ENCODE assay signal across 25 cellular contexts in genomic region chr2:229335349-229335748, GRCh38.
"Had no signal": no experiment of that assay in that cellular context is flagged by ENCODE, and none has a peak within 500 bp of the region (broad histone marks: within the 10 kb centered on the region; RNA-seq: fewer than 3 reads in every experiment).

No MANE protein-coding gene starts in this region.

- H3K9me3 Mint-ChIP-seq: activated naive CD4-positive, alpha-beta T cell treated with anti-CD3 and anti-CD28 coated beads for 36 hours; activated naive CD8-positive, alpha-beta T cell treated with anti-CD3 and anti-CD28 coated beads, Interleukin-2, amount 10 ng/mL, durations not matched to agents 7 days and 5 days; activated T-cell treated with anti-CD3 and anti-CD28 coated beads, Interleukin-2, amount 50 U/mL, for 72 hours; stimulated activated naive B cell treated with anti-CD40 and anti-IgM and Interleukin-4, amounts not matched to agents 10 μg/mL and 1 μg/mL and 100 μg/mL, for 72 hours; type B pancreatic cell had no signal

- H3K4me1 ChIP-seq: gastroesophageal sphincter, left ventricle myocardium inferior, pancreas, right lobe of liver, testis had no signal

- H3K27me3 Mint-ChIP-seq: activated naive CD8-positive, alpha-beta T cell treated with anti-CD3 and anti-CD28 coated beads, Interleukin-2, amount 10 ng/mL, durations not matched to agents 7 days and 5 days had no signal

- H3K27me3 ChIP-seq: gastroesophageal sphincter, pancreas, right lobe of liver, testis, vagina had no signal

- H3K9me3 ChIP-seq: gastroesophageal sphincter, left ventricle myocardium inferior, pancreas, right lobe of liver, testis, vagina had no signal

- H3K27ac ChIP-seq: epithelial cell of prostate, gastroesophageal sphincter, left ventricle myocardium inferior, pancreas, right lobe of liver, testis, vagina had no signal

- H3K36me3 Mint-ChIP-seq: activated naive CD8-positive, alpha-beta T cell treated with anti-CD3 and anti-CD28 coated beads, Interleukin-2, amount 10 ng/mL, durations not matched to agents 7 days and 5 days; natural killer cell; stimulated activated naive B cell treated with anti-CD40 and anti-IgM and Interleukin-4, amounts not matched to agents 10 μg/mL and 1 μg/mL and 100 μg/mL, for 72 hours; type B pancreatic cell had no signal

- H3K4me3 Mint-ChIP-seq: activated naive CD4-positive, alpha-beta T cell treated with anti-CD3 and anti-CD28 coated beads for 36 hours; activated naive CD8-positive, alpha-beta T cell treated with anti-CD3 and anti-CD28 coated beads, Interleukin-2, amount 10 ng/mL, durations not matched to agents 7 days and 5 days; activated T-cell treated with anti-CD3 and anti-CD28 coated beads, Interleukin-2, amount 50 U/mL, for 72 hours; natural killer cell; stimulated activated naive B cell treated with anti-CD40 and anti-IgM and Interleukin-4, amounts not matched to agents 10 μg/mL and 1 μg/mL and 100 μg/mL, for 72 hours; type B pancreatic cell had no signal

- ATAC-seq: activated T-cell treated with anti-CD3 and anti-CD28 coated beads, Interleukin-2, amount 50 U/mL, for 72 hours; gastroesophageal sphincter; natural killer cell; pancreas; stimulated activated naive B cell treated with anti-CD40 and anti-IgM and Interleukin-4, amounts not matched to agents 10 μg/mL and 1 μg/mL and 100 μg/mL, for 72 hours had no signal

- DNase-seq: activated CD4-positive, alpha-beta T cell treated with anti-CD3 and anti-CD28 coated beads for 4 hours; activated CD4-positive, alpha-beta T cell treated with anti-CD3 and anti-CD28 coated beads, Interleukin-2, amount 50 U/mL, for 48 hours; activated CD4-positive, CD25-positive, alpha-beta regulatory T cell; activated effector memory CD4-positive, alpha-beta T cell treated with Interleukin-2 at 50 U/mL for 16 hours; activated naive CD4-positive, alpha-beta T cell treated with anti-CD3 and anti-CD28 coated beads for 36 hours; activated naive CD8-positive, alpha-beta T cell treated with anti-CD3 and anti-CD28 coated beads, Interleukin-2, amount 10 ng/mL, durations not matched to agents 7 days and 5 days; activated T-cell treated with anti-CD3 and anti-CD28 coated beads, Interleukin-2, amount 50 U/mL, for 72 hours; amniotic stem cell; cerebellar nuclear complex; cortex of kidney; head of caudate nucleus; hypothalamus; left ventricle myocardium inferior; natural killer cell; pancreas; right lobe of liver; small intestine; stimulated activated CD4-positive, alpha-beta T cell treated with anti-CD3 and anti-CD28 coated beads, Interleukin-15, amount 100 ng/mL, for 24 hours; stimulated activated naive B cell treated with anti-CD40 and anti-IgM and Interleukin-4, amounts not matched to agents 10 μg/mL and 1 μg/mL and 100 μg/mL, for 72 hours; T-helper 9 cell; testis had no signal

- H3K4me1 Mint-ChIP-seq: activated naive CD8-positive, alpha-beta T cell treated with anti-CD3 and anti-CD28 coated beads, Interleukin-2, amount 10 ng/mL, durations not matched to agents 7 days and 5 days had no signal

- H3K36me3 ChIP-seq: gastroesophageal sphincter, left ventricle myocardium inferior, pancreas, right lobe of liver, vagina had no signal

- H3K27ac Mint-ChIP-seq: activated naive CD4-positive, alpha-beta T cell treated with anti-CD3 and anti-CD28 coated beads for 36 hours; activated naive CD8-positive, alpha-beta T cell treated with anti-CD3 and anti-CD28 coated beads, Interleukin-2, amount 10 ng/mL, durations not matched to agents 7 days and 5 days; activated T-cell treated with anti-CD3 and anti-CD28 coated beads, Interleukin-2, amount 50 U/mL, for 72 hours; natural killer cell; stimulated activated naive B cell treated with anti-CD40 and anti-IgM and Interleukin-4, amounts not matched to agents 10 μg/mL and 1 μg/mL and 100 μg/mL, for 72 hours; type B pancreatic cell had no signal

- H3K4me3 ChIP-seq: gastroesophageal sphincter, left ventricle myocardium inferior, pancreas, right lobe of liver, testis, vagina had no signal
